Comparison of ENCODE assay signal across 11 cellular contexts in genomic region chr13:46489586-46490023, GRCh38.
DNase-seq lines count a peak whose midpoint lies in the region; FAIRE-seq and TF ChIP-seq lines count a peak whose summit lies in the region.
"Had no signal": no experiment of that assay in that cellular context is flagged by ENCODE, and none has a peak within 500 bp of the region (broad histone marks: within the 10 kb centered on the region; RNA-seq: fewer than 3 reads in every experiment).

No MANE protein-coding gene starts in this region.

- H3K4me3 ChIP-seq in astrocyte of the spinal cord (ENCODE audit: low read depth, low read length) (no peak overlapping the region), hepatocyte (no peak overlapping the region)

- H3K36me3 ChIP-seq in hepatocyte (replicated peaks; ENCODE audit: insufficient read depth, low read depth): no peaks in the 10 kb centered on the region

- no peaks in the 10 kb centered on the region for H3K79me2 ChIP-seq in hepatocyte

- peaks cover 11% of the 10 kb centered on the region for H3K36me3 Mint-ChIP-seq in HFFc6 (ENCODE audit: low read depth)
- H3K36me3 Mint-ChIP-seq: T-cell had no signal

- WGBS in hepatocyte (ENCODE audit: low lambda C conversion rate, missing lambda C conversion rate): 31% methylated on average over 5 of the region's 5 CpGs

- TF ChIP-seq CTCF in HFFc6 (IDR thresholded peaks at IDR 0.05) (no peak), astrocyte of the spinal cord (IDR thresholded peaks at IDR 0.05; ENCODE audit: low read depth, low read length) (no peak), hepatocyte (IDR thresholded peaks at IDR 0.05; ENCODE audit: poor library complexity) (no peak), GM20000 (IDR thresholded peaks at IDR 0.05; ENCODE audit: extremely low read depth, missing control alignments) (no peak)

- peaks cover 9% of the 10 kb centered on the region for H3K9me3 ChIP-seq in hepatocyte (ENCODE audit: low read depth)

- H2AFZ ChIP-seq in hepatocyte: peak overlapping the region; percentile 1

- H3K4me1 Mint-ChIP-seq in HFFc6 (ENCODE audit: low read depth): peaks cover 18% of the 10 kb centered on the region
- H3K4me1 Mint-ChIP-seq: T-cell had no signal

- H3K4me1 ChIP-seq in hepatocyte (ENCODE audit: insufficient read depth): peaks cover 16% of the 10 kb centered on the region

- peak overlapping the region; percentile 38 for H3K4me2 ChIP-seq in hepatocyte

- peak overlapping the region; percentile 48; the same call in 1 of the 2 replicates for H3K27ac Mint-ChIP-seq in HFFc6
- H3K27ac Mint-ChIP-seq: T-cell had no signal

- DNase-seq in HFFc6: peak; percentile 75
- DNase-seq in astrocyte of the spinal cord (ENCODE audit: low read depth, low spot score): peak; percentile 86
- no peak for DNase-seq in hepatocyte (ENCODE audit: low spot score)
- peak; percentile 30 for DNase-seq in urothelium cell line (ENCODE audit: low spot score)
- DNase-seq in GOT3 (lab: John Stamatoyannopoulos, UW): no peak
- no peak for DNase-seq in GM20000 (ENCODE audit: low spot score)
- DNase-seq in NCI-H1417 (lab: John Stamatoyannopoulos, UW): no peak
- DNase-seq: activated CD8-positive, alpha-beta memory T cell treated with anti-CD3 and anti-CD28 coated beads, Interleukin-2, amount 50 U/mL, for 48 hours; stimulated activated CD4-positive, alpha-beta T cell treated with anti-CD3 and anti-CD28 coated beads, Interleukin-1b, Interleukin-23, amount 100 ng/mL, for 48 hours; substantia nigra; T-cell had no signal

- no peak for FAIRE-seq in urothelium cell line (lab: Jason Lieb, UNC)

- H3K9me2 ChIP-seq in hepatocyte (replicated peaks; ENCODE audit: insufficient read depth): no peaks in the 10 kb centered on the region

- H3K27ac ChIP-seq in hepatocyte: peak overlapping the region; percentile 41

- in situ Hi-C loops in astrocyte of the spinal cord (cut with HindIII; ENCODE audit: low sequenced_read_pairs): no loop called here

- peak overlapping the region; percentile 71 for H3K4me3 Mint-ChIP-seq in HFFc6
- H3K4me3 Mint-ChIP-seq: T-cell had no signal

- H3K9me3 Mint-ChIP-seq in HFFc6: peaks cover 17% of the 10 kb centered on the region

- peaks cover 6% of the 10 kb centered on the region; the same call in 1 of the 2 replicates for H3K27me3 Mint-ChIP-seq in HFFc6 (ENCODE audit: insufficient read depth)

- no peaks in the 10 kb centered on the region for H4K20me1 ChIP-seq in hepatocyte (ENCODE audit: insufficient read depth, poor library complexity, severe bottlenecking)

- H3K27me3 ChIP-seq in hepatocyte: no peaks in the 10 kb centered on the region

Comparison
In these comparisons a context has a peak if more than half of its experiments do, and no peak if none do; other contexts are left out.
1. DNase-seq: peak in HFFc6 (single experiment), astrocyte of the spinal cord (single experiment) and urothelium cell line (single experiment); none in hepatocyte (single experiment), GOT3 (single experiment), GM20000 (single experiment) and NCI-H1417 (0 of 3).